18 cellular contexts compared by ENCODE assay signal in the genomic region with DNA sequence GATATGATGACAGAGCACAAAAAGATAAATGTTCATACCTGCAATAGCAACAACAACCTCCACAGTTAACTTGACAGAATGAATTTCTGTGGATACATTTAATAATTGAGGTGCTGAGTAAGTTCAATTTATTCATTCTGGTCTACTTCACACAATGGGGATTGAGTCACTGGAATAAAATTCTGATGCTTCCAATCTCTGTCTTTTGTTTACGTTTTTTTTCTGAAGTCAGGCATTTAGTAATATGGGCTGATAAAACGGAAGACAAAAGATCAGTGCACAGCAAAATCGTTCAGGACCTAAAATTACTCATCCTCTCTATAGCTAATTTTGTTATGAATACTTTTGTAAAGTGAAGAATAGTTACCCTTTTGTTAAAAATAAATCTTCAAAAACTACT.
DNase-seq lines count a peak whose midpoint lies in the region; ATAC-seq and TF ChIP-seq lines count a peak whose summit lies in the region.
"Had no signal": no experiment of that assay in that cellular context is flagged by ENCODE, and none has a peak within 500 bp of the region (broad histone marks: within the 10 kb centered on the region; RNA-seq: fewer than 3 reads in every experiment).

No MANE protein-coding gene starts in this region.

- no peak overlapping the region for H3K4me2 ChIP-seq in H9 (ENCODE audit: insufficient read depth, insufficient read length, low read length)

- no peak overlapping the region for H3K56ac ChIP-seq in H9 (ENCODE audit: insufficient read length, low read depth, low read length)

- no peak overlapping the region for H2AK5ac ChIP-seq in H9 (ENCODE audit: insufficient read length, low read length)

- POLR2A ChIA-PET in RWPE1 (lab: Yijun Ruan, JAX; ENCODE audit: low non-redundant PET) = no interaction called here
- POLR2A ChIA-PET in activated CD8-positive, alpha-beta T cell treated with anti-CD3 and anti-CD28 coated beads, Interleukin-2, amount 10 ng/mL, durations not matched to agents 7 days and 5 days (lab: Charles Lee) = no interaction called here

- no peak overlapping the region for H4K8ac ChIP-seq in H9 (replicated peaks; ENCODE audit: insufficient read length, low read depth, low read length)

- H3K18ac ChIP-seq in H9 (ENCODE audit: insufficient read length, low read depth, low read length) = no peak overlapping the region

- no peak overlapping the region for H2BK15ac ChIP-seq in H9 (ENCODE audit: low read depth, low read length)

- no peaks in the 10 kb centered on the region for H3K27me3 ChIP-seq in H9 (ENCODE audit: insufficient read depth, low read length)
- H3K27me3 ChIP-seq: colonic mucosa had no signal

- H3K4ac ChIP-seq in H9 (ENCODE audit: low read depth, low read length) = no peak overlapping the region

- no peak overlapping the region for H2BK5ac ChIP-seq in H9 (ENCODE audit: insufficient read length, low read length)

- H4K91ac ChIP-seq in H9 (ENCODE audit: insufficient read length, low read depth, low read length) = no peak overlapping the region

- H3K27me3 Mint-ChIP-seq in H9 (ENCODE audit: low read depth) = no peaks in the 10 kb centered on the region
- H3K27me3 Mint-ChIP-seq in activated CD8-positive, alpha-beta T cell treated with anti-CD3 and anti-CD28 coated beads, Interleukin-2, amount 10 ng/mL, durations not matched to agents 7 days and 5 days (ENCODE audit: low read depth) = no peaks in the 10 kb centered on the region
- H3K27me3 Mint-ChIP-seq: activated naive CD8-positive, alpha-beta T cell treated with anti-CD3 and anti-CD28 coated beads, Interleukin-2, amount 10 ng/mL, durations not matched to agents 7 days and 5 days; progenitor cell of endocrine pancreas had no signal

- no peak overlapping the region for H3K4me3 Mint-ChIP-seq in H9
- no peak overlapping the region for H3K4me3 Mint-ChIP-seq in activated CD8-positive, alpha-beta T cell treated with anti-CD3 and anti-CD28 coated beads, Interleukin-2, amount 10 ng/mL, durations not matched to agents 7 days and 5 days
- H3K4me3 Mint-ChIP-seq: activated naive CD8-positive, alpha-beta T cell treated with anti-CD3 and anti-CD28 coated beads, Interleukin-2, amount 10 ng/mL, durations not matched to agents 7 days and 5 days; CD4-positive, alpha-beta memory T cell; T-helper 1 cell treated with Interleukin-12 subunit alpha and Interleukin-12 subunit beta and Interleukin-4 antibody, amounts not matched to agents 30 μg/mL and 1 μg/mL, for 36 hours had no signal

- H3K27ac Mint-ChIP-seq in H9 = no peak overlapping the region
- H3K27ac Mint-ChIP-seq in activated CD8-positive, alpha-beta T cell treated with anti-CD3 and anti-CD28 coated beads, Interleukin-2, amount 10 ng/mL, durations not matched to agents 7 days and 5 days = no peak overlapping the region
- H3K27ac Mint-ChIP-seq: activated naive CD8-positive, alpha-beta T cell treated with anti-CD3 and anti-CD28 coated beads, Interleukin-2, amount 10 ng/mL, durations not matched to agents 7 days and 5 days; CD4-positive, alpha-beta memory T cell; progenitor cell of endocrine pancreas; T-helper 1 cell treated with Interleukin-12 subunit alpha and Interleukin-12 subunit beta and Interleukin-4 antibody, amounts not matched to agents 30 μg/mL and 1 μg/mL, for 36 hours had no signal

- peaks cover 0 to 2% (median 0%) of the 10 kb centered on the region in 3 experiments; a peak in 2 of 7 replicates for H3K36me3 Mint-ChIP-seq in H9 (ENCODE audit: insufficient read depth in 1 of 3, low read depth in 3 of 3)
- H3K36me3 Mint-ChIP-seq in activated CD8-positive, alpha-beta T cell treated with anti-CD3 and anti-CD28 coated beads, Interleukin-2, amount 10 ng/mL, durations not matched to agents 7 days and 5 days (ENCODE audit: low read depth) = no peaks in the 10 kb centered on the region
- H3K36me3 Mint-ChIP-seq: activated naive CD8-positive, alpha-beta T cell treated with anti-CD3 and anti-CD28 coated beads, Interleukin-2, amount 10 ng/mL, durations not matched to agents 7 days and 5 days; CD4-positive, alpha-beta memory T cell had no signal

- H3K4me1 Mint-ChIP-seq in H9 = no peaks in the 10 kb centered on the region
- no peaks in the 10 kb centered on the region for H3K4me1 Mint-ChIP-seq in activated CD8-positive, alpha-beta T cell treated with anti-CD3 and anti-CD28 coated beads, Interleukin-2, amount 10 ng/mL, durations not matched to agents 7 days and 5 days (ENCODE audit: low read depth)
- H3K4me1 Mint-ChIP-seq: activated naive CD8-positive, alpha-beta T cell treated with anti-CD3 and anti-CD28 coated beads, Interleukin-2, amount 10 ng/mL, durations not matched to agents 7 days and 5 days; CD4-positive, alpha-beta memory T cell had no signal

- DNase-seq in EL (peak; percentile 80), RWPE1 (ENCODE audit: low spot score) (peak; percentile 14), fibroblast of peridontal ligament (ENCODE audit: extremely low read depth) (peak; percentile 79), pulmonary artery endothelial cell (ENCODE audit: low read depth, low spot score) (peak; percentile 49), H9 (no peak), KG1 (lab: John Stamatoyannopoulos, UW) (no peak), DMS 273 treated with DMSO at 0.1 percent for 48 hours (lab: John Stamatoyannopoulos, UW) (no peak)
- DNase-seq in activated CD8-positive, alpha-beta T cell treated with anti-CD3 and anti-CD28 coated beads, Interleukin-2, amount 10 ng/mL, durations not matched to agents 7 days and 5 days = no peak
- DNase-seq: activated naive CD8-positive, alpha-beta T cell treated with anti-CD3 and anti-CD28 coated beads, Interleukin-2, amount 10 ng/mL, durations not matched to agents 7 days and 5 days; CD4-positive, alpha-beta memory T cell; colonic mucosa; foreskin melanocyte; GOT3; KBM-7; mucosa of descending colon; NCI-H524 treated with DMSO at 0.1 percent for 48 hours had no signal

- H3K14ac ChIP-seq in H9 (ENCODE audit: insufficient read depth, low read length) = no peak overlapping the region

- H3K9me3 Mint-ChIP-seq in H9 = no peaks in the 10 kb centered on the region; a peak in 1 of 5 replicates
- no peaks in the 10 kb centered on the region for H3K9me3 Mint-ChIP-seq in activated CD8-positive, alpha-beta T cell treated with anti-CD3 and anti-CD28 coated beads, Interleukin-2, amount 10 ng/mL, durations not matched to agents 7 days and 5 days (ENCODE audit: insufficient read depth)
- H3K9me3 Mint-ChIP-seq: activated naive CD8-positive, alpha-beta T cell treated with anti-CD3 and anti-CD28 coated beads, Interleukin-2, amount 10 ng/mL, durations not matched to agents 7 days and 5 days; T-helper 1 cell treated with Interleukin-12 subunit alpha and Interleukin-12 subunit beta and Interleukin-4 antibody, amounts not matched to agents 30 μg/mL and 1 μg/mL, for 36 hours had no signal

- no peaks in the 10 kb centered on the region for H4K20me1 ChIP-seq in H9 (ENCODE audit: control insufficient read depth, insufficient read depth, insufficient read length)

- no CpG with 5 or more reads among the region's 3 CpGs for WGBS in H9 (ENCODE audit: extremely low coverage, insufficient read length, low lambda C conversion rate)

- no peaks in the 10 kb centered on the region for H3K9me3 ChIP-seq in H9 (ENCODE audit: control insufficient read depth, low read depth, low read length)
- H3K9me3 ChIP-seq: colonic mucosa, mucosa of descending colon had no signal

- H4K5ac ChIP-seq in H9 (ENCODE audit: insufficient read length, low read depth, low read length) = no peak overlapping the region

- no peak for ATAC-seq in activated CD8-positive, alpha-beta T cell treated with anti-CD3 and anti-CD28 coated beads, Interleukin-2, amount 10 ng/mL, durations not matched to agents 7 days and 5 days
- ATAC-seq: mucosa of descending colon had no signal

- H3K79me2 ChIP-seq in H9 (ENCODE audit: insufficient read depth, low read length) = no peaks in the 10 kb centered on the region

- CTCF ChIA-PET in RWPE1 (lab: Yijun Ruan, JAX) = no interaction called here
- CTCF ChIA-PET in activated CD8-positive, alpha-beta T cell treated with anti-CD3 and anti-CD28 coated beads, Interleukin-2, amount 10 ng/mL, durations not matched to agents 7 days and 5 days (lab: Charles Lee) = no interaction called here

- H3K79me1 ChIP-seq in H9 (ENCODE audit: insufficient read depth, low read depth, low read length, poor library complexity, severe bottlenecking) = no peaks in the 10 kb centered on the region

- no peaks in the 10 kb centered on the region for H3K23me2 ChIP-seq in H9 (ENCODE audit: insufficient read length, low read depth, low read length, poor library complexity, severe bottlenecking)

- H3K27ac ChIP-seq in RWPE1 (no peak overlapping the region), H9 (ENCODE audit: insufficient read length, low read depth, low read length) (no peak overlapping the region)
- H3K27ac ChIP-seq: colonic mucosa had no signal

- no peak overlapping the region for H3K9ac ChIP-seq in H9 (ENCODE audit: extremely low read depth, insufficient read length, low read length)

- H2BK12ac ChIP-seq in H9 (ENCODE audit: insufficient read length, low read depth, low read length) = no peak overlapping the region

- no peak overlapping the region for H2AFZ ChIP-seq in H9 (ENCODE audit: low read length)

- no peak overlapping the region for H3K23ac ChIP-seq in H9 (ENCODE audit: insufficient read length, low read depth, low read length)

- no peak for TF ChIP-seq CTCF in RWPE1 (conservative IDR thresholded peaks at IDR 0.05; ENCODE audit: low read depth)
- no peak for TF ChIP-seq CTCF in H9 (conservative IDR thresholded peaks at IDR 0.05)

- no peak overlapping the region for H2BK120ac ChIP-seq in H9 (ENCODE audit: low read depth, low read length, poor library complexity, severe bottlenecking)

- no peak overlapping the region for H2BK20ac ChIP-seq in H9 (ENCODE audit: low read depth, low read length, poor library complexity, severe bottlenecking)

- H3K4me1 ChIP-seq in H9 (ENCODE audit: insufficient read depth, low read length) = no peaks in the 10 kb centered on the region
- H3K4me1 ChIP-seq: colonic mucosa had no signal

- no peak overlapping the region for H3T11ph ChIP-seq in H9 (ENCODE audit: low read length)

Comparison
In these comparisons a context has a peak if more than half of its experiments do, and no peak if none do; other contexts are left out.
1. DNase-seq: peak in EL (single experiment), RWPE1 (single experiment), fibroblast of peridontal ligament (single experiment) and pulmonary artery endothelial cell (single experiment); none in H9 (single experiment), KG1 (single experiment), DMS 273 treated with DMSO at 0.1 percent for 48 hours (single experiment) and activated CD8-positive, alpha-beta T cell treated with anti-CD3 and anti-CD28 coated beads, Interleukin-2, amount 10 ng/mL, durations not matched to agents 7 days and 5 days (single experiment).